Comparison of ENCODE assay signal across 1 cellular context in the genomic region with DNA sequence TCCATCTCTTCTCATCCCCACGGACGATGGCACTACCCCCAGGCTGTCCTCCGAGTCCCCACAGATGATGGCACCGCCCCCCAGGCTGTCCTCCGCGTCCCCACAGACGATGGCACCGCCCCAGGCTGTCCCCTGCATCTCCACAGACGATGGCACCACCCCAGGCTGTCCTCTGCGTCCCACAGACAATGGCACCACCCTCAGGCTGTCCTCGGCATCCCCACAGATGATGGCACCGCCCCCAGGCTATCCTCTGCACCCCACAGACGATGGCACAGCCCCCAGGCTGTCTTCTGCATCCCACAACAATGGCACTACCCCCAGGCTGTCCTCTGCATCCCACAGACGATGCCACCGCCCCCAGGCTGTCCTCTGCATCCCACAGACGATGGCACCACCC.
TF ChIP-seq lines count a peak whose summit lies in the region.

No MANE protein-coding gene starts in this region.

TF ChIP-seq in SK-N-SH, 30 proteins besides CTCF, POLR2A, EP300 and RAD21:
- no peak for TF ChIP-seq JUND (IDR thresholded peaks at IDR 0.05)
- no peak for TF ChIP-seq CHD2 (IDR thresholded peaks at IDR 0.05; ENCODE audit: low read length, partially characterized antibody)
- TF ChIP-seq ELF1 (IDR thresholded peaks at IDR 0.05) = no peak
- no peak for TF ChIP-seq NRF1 (IDR thresholded peaks at IDR 0.05; ENCODE audit: low read depth, low read length)
- TF ChIP-seq, protein P1, sequence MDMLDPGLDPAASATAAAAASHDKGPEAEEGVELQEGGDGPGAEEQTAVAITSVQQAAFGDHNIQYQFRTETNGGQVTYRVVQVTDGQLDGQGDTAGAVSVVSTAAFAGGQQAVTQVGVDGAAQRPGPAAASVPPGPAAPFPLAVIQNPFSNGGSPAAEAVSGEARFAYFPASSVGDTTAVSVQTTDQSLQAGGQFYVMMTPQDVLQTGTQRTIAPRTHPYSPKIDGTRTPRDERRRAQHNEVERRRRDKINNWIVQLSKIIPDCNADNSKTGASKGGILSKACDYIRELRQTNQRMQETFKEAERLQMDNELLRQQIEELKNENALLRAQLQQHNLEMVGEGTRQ (IDR thresholded peaks at IDR 0.05; ENCODE audit: borderline replicate concordance, low read depth, low read length) = no peak
- no peak for TF ChIP-seq RXRA (IDR thresholded peaks at IDR 0.05; ENCODE audit: borderline replicate concordance, low read depth)
- TF ChIP-seq TCF12 (IDR thresholded peaks at IDR 0.05) = no peak
- TF ChIP-seq, protein P2, sequence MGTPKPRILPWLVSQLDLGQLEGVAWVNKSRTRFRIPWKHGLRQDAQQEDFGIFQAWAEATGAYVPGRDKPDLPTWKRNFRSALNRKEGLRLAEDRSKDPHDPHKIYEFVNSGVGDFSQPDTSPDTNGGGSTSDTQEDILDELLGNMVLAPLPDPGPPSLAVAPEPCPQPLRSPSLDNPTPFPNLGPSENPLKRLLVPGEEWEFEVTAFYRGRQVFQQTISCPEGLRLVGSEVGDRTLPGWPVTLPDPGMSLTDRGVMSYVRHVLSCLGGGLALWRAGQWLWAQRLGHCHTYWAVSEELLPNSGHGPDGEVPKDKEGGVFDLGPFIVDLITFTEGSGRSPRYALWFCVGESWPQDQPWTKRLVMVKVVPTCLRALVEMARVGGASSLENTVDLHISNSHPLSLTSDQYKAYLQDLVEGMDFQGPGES (IDR thresholded peaks at IDR 0.05; ENCODE audit: low read depth, low read length) = no peak
- no peak for TF ChIP-seq SIN3A (IDR thresholded peaks at IDR 0.05; ENCODE audit: borderline replicate concordance, low read depth, low read length)
- TF ChIP-seq, protein P3, sequence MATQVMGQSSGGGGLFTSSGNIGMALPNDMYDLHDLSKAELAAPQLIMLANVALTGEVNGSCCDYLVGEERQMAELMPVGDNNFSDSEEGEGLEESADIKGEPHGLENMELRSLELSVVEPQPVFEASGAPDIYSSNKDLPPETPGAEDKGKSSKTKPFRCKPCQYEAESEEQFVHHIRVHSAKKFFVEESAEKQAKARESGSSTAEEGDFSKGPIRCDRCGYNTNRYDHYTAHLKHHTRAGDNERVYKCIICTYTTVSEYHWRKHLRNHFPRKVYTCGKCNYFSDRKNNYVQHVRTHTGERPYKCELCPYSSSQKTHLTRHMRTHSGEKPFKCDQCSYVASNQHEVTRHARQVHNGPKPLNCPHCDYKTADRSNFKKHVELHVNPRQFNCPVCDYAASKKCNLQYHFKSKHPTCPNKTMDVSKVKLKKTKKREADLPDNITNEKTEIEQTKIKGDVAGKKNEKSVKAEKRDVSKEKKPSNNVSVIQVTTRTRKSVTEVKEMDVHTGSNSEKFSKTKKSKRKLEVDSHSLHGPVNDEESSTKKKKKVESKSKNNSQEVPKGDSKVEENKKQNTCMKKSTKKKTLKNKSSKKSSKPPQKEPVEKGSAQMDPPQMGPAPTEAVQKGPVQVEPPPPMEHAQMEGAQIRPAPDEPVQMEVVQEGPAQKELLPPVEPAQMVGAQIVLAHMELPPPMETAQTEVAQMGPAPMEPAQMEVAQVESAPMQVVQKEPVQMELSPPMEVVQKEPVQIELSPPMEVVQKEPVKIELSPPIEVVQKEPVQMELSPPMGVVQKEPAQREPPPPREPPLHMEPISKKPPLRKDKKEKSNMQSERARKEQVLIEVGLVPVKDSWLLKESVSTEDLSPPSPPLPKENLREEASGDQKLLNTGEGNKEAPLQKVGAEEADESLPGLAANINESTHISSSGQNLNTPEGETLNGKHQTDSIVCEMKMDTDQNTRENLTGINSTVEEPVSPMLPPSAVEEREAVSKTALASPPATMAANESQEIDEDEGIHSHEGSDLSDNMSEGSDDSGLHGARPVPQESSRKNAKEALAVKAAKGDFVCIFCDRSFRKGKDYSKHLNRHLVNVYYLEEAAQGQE (IDR thresholded peaks at IDR 0.05; ENCODE audit: low read depth, low read length) = no peak
- TF ChIP-seq FOXJ3 (CRISPR knock-in tag; IDR thresholded peaks at IDR 0.05) = no peak
- TF ChIP-seq, protein P4, sequence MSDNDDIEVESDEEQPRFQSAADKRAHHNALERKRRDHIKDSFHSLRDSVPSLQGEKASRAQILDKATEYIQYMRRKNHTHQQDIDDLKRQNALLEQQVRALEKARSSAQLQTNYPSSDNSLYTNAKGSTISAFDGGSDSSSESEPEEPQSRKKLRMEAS (IDR thresholded peaks at IDR 0.05; ENCODE audit: low read depth) = no peak
- no peak for TF ChIP-seq GABPA (IDR thresholded peaks at IDR 0.05; ENCODE audit: low read depth)
- TF ChIP-seq SMC3 (IDR thresholded peaks at IDR 0.05; ENCODE audit: low read depth, low read length) = no peak
- TF ChIP-seq GATA2 (CRISPR knock-in tag; IDR thresholded peaks at IDR 0.05) = no peak
- TF ChIP-seq, protein P5, sequence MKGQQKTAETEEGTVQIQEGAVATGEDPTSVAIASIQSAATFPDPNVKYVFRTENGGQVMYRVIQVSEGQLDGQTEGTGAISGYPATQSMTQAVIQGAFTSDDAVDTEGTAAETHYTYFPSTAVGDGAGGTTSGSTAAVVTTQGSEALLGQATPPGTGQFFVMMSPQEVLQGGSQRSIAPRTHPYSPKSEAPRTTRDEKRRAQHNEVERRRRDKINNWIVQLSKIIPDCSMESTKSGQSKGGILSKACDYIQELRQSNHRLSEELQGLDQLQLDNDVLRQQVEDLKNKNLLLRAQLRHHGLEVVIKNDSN (IDR thresholded peaks at IDR 0.05; ENCODE audit: borderline replicate concordance, low read depth) = no peak
- TF ChIP-seq MEF2A (IDR thresholded peaks at IDR 0.05; ENCODE audit: borderline replicate concordance, low read depth) = no peak
- no peak for TF ChIP-seq POLR2AphosphoS5 (IDR thresholded peaks at IDR 0.05; ENCODE audit: low read depth, low read length)
- TF ChIP-seq, protein P6, sequence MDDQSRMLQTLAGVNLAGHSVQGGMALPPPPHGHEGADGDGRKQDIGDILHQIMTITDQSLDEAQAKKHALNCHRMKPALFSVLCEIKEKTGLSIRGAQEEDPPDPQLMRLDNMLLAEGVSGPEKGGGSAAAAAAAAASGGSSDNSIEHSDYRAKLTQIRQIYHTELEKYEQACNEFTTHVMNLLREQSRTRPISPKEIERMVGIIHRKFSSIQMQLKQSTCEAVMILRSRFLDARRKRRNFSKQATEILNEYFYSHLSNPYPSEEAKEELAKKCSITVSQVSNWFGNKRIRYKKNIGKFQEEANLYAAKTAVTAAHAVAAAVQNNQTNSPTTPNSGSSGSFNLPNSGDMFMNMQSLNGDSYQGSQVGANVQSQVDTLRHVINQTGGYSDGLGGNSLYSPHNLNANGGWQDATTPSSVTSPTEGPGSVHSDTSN (IDR thresholded peaks at IDR 0.05) = no peak
